ENCODE assay signal across 18 cellular contexts in the genomic region with DNA sequence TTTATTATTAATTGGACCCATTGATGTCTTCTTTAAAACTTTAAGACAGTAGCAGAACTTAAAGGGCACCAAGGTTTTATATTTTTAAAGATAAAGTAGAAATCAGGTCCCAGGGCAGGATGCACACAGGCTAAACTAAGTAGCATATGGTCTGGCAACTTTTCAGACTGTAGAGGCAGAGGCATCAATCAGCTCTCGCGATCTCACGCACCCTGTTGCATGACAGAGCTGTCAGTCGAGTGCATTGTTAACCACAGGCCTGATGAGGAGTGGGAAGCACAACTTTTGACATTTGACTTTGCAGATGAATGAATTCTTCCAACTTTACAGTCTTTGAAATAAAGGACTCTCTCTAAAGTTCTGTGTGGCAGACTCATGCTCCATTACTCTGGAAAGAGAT.
A peak's percentile ranks its signal among the peaks of the same experiment; 100 is the strongest.
DNase-seq lines count a peak whose midpoint lies in the region; ATAC-seq and TF ChIP-seq lines count a peak whose summit lies in the region.
"Had no signal": no experiment of that assay in that cellular context is flagged by ENCODE, and none has a peak within 500 bp of the region (broad histone marks: within the 10 kb centered on the region; RNA-seq: fewer than 3 reads in every experiment).

No MANE protein-coding gene starts in this region.

- no peaks in the 10 kb centered on the region for H3K36me3 ChIP-seq in BE2C
- H3K36me3 ChIP-seq: BLaER1, HAP-1 had no signal

- H3K27ac Mint-ChIP-seq in stimulated activated naive CD8-positive, alpha-beta T cell treated with anti-CD3 and anti-CD28 coated beads, Interleukin-15, amount 100 ng/mL, for 72 hours = no peak overlapping the region
- H3K27ac Mint-ChIP-seq: CD14-positive monocyte; CD8-positive, alpha-beta T cell; IgD-negative memory B cell had no signal

- no peaks in the 10 kb centered on the region; the same call in 1 of the 2 replicates for H3K9me3 ChIP-seq in BE2C
- H3K9me3 ChIP-seq: HAP-1 had no signal

- DNase-seq in DMS 273 (lab: John Stamatoyannopoulos, UW; ENCODE audit: unreplicated experiment) (peak; percentile 63), DMS 273 treated with DMSO at 0.1 percent for 48 hours (lab: John Stamatoyannopoulos, UW) (no peak), BE2C (peak; percentile 33), M059J (ENCODE audit: low read depth) (peak; percentile 35), foreskin melanocyte (peak; percentile 11), iPS-NIHi7 (ENCODE audit: extremely low spot score) (no peak)
- no peak for DNase-seq in stimulated activated naive CD8-positive, alpha-beta T cell treated with anti-CD3 and anti-CD28 coated beads, Interleukin-15, amount 100 ng/mL, for 72 hours
- DNase-seq: AML-193; Calu3; CD8-positive, alpha-beta T cell; GDM1; GM23248 had no signal

- H3K4me1 Mint-ChIP-seq in stimulated activated naive CD8-positive, alpha-beta T cell treated with anti-CD3 and anti-CD28 coated beads, Interleukin-15, amount 100 ng/mL, for 72 hours = no peaks in the 10 kb centered on the region
- H3K4me1 Mint-ChIP-seq: CD14-positive monocyte, IgD-negative memory B cell had no signal

- H3K4me1 ChIP-seq in BE2C = no peaks in the 10 kb centered on the region
- H3K4me1 ChIP-seq: A549, BLaER1, HAP-1 had no signal

- no peak overlapping the region for H3K4me3 ChIP-seq in BE2C (ENCODE audit: low read depth, low read length)
- H3K4me3 ChIP-seq: A549, BLaER1, GM23248, HAP-1 had no signal

- no peaks in the 10 kb centered on the region for H3K27me3 Mint-ChIP-seq in stimulated activated naive CD8-positive, alpha-beta T cell treated with anti-CD3 and anti-CD28 coated beads, Interleukin-15, amount 100 ng/mL, for 72 hours
- H3K27me3 Mint-ChIP-seq: IgD-negative memory B cell had no signal

- H3K27me3 ChIP-seq in BE2C = no peaks in the 10 kb centered on the region
- H3K27me3 ChIP-seq: BLaER1 had no signal

- TF ChIP-seq CTCF in BE2C (IDR thresholded peaks at IDR 0.05; ENCODE audit: low read depth, low read length) = no peak

- H3K9me3 Mint-ChIP-seq in stimulated activated naive CD8-positive, alpha-beta T cell treated with anti-CD3 and anti-CD28 coated beads, Interleukin-15, amount 100 ng/mL, for 72 hours = peaks cover 18 to 24% of the 10 kb centered on the region in 2 donors

- no peak overlapping the region for H3K4me3 Mint-ChIP-seq in stimulated activated naive CD8-positive, alpha-beta T cell treated with anti-CD3 and anti-CD28 coated beads, Interleukin-15, amount 100 ng/mL, for 72 hours
- H3K4me3 Mint-ChIP-seq: CD14-positive monocyte; CD8-positive, alpha-beta T cell; IgD-negative memory B cell had no signal

- ATAC-seq in stimulated activated naive CD8-positive, alpha-beta T cell treated with anti-CD3 and anti-CD28 coated beads, Interleukin-15, amount 100 ng/mL, for 72 hours = no peak
- ATAC-seq in HG03139 (IDR thresholded peaks at IDR 0.05; ENCODE audit: unreplicated experiment) = no peak
- ATAC-seq: A549; CD8-positive, alpha-beta T cell had no signal

Comparison
In these comparisons a context has a peak if more than half of its experiments do, and no peak if none do; other contexts are left out.
1. DNase-seq: peak in DMS 273 (single experiment), BE2C (single experiment), M059J (single experiment) and foreskin melanocyte (single experiment); none in DMS 273 treated with DMSO at 0.1 percent for 48 hours (single experiment), iPS-NIHi7 (single experiment) and stimulated activated naive CD8-positive, alpha-beta T cell treated with anti-CD3 and anti-CD28 coated beads, Interleukin-15, amount 100 ng/mL, for 72 hours (0 of 2).